Comparison of ENCODE assay signal across 1 cellular context in genomic region chr2:99485411-99485810, GRCh38.
TF ChIP-seq lines count a peak whose summit lies in the region.

No MANE protein-coding gene starts in this region.

TF ChIP-seq in K562, 482 proteins besides CTCF, POLR2A, EP300 and RAD21:
- no peak for TF ChIP-seq PHF21A (IDR thresholded peaks at IDR 0.05; ENCODE audit: borderline replicate concordance, low read depth)
- TF ChIP-seq TCF7L2 (IDR thresholded peaks at IDR 0.05; ENCODE audit: low read depth, low read length), result peak; percentile 58; the same call in 1 of the 2 replicates
- TF ChIP-seq ZC3H4 (CRISPR knock-in tag; IDR thresholded peaks at IDR 0.05; ENCODE audit: borderline replicate concordance), result no peak
- 0 out of 2 replicates have a peak, but pooled peaks have one; percentile 21 for TF ChIP-seq DPF2 (IDR thresholded peaks at IDR 0.05)
- no peak for TF ChIP-seq PCBP1 (IDR thresholded peaks at IDR 0.05; ENCODE audit: low read depth, low read length, poor library complexity, severe bottlenecking)
- peak; percentile 99 for TF ChIP-seq LEF1 (IDR thresholded peaks at IDR 0.05)
- TF ChIP-seq, protein P1, sequence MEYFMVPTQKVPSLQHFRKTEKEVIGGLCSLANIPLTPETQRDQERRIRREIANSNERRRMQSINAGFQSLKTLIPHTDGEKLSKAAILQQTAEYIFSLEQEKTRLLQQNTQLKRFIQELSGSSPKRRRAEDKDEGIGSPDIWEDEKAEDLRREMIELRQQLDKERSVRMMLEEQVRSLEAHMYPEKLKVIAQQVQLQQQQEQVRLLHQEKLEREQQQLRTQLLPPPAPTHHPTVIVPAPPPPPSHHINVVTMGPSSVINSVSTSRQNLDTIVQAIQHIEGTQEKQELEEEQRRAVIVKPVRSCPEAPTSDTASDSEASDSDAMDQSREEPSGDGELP (CRISPR knock-in tag; IDR thresholded peaks at IDR 0.05; ENCODE audit: borderline replicate concordance), result peak; percentile 27; the same call in 1 of the 2 replicates
- no peak for TF ChIP-seq ZNF785 (CRISPR knock-in tag; IDR thresholded peaks at IDR 0.05)
- no peak for TF ChIP-seq ZNF140 (CRISPR knock-in tag; IDR thresholded peaks at IDR 0.05)
- TF ChIP-seq EGR1 (conservative IDR thresholded peaks at IDR 0.05), result peak; percentile 65
- peak; percentile 89 for TF ChIP-seq SMARCB1 (IDR thresholded peaks at IDR 0.05; ENCODE audit: insufficient read length, low read depth)
- TF ChIP-seq ZBED1 (IDR thresholded peaks at IDR 0.05), result no peak
- no peak for TF ChIP-seq NRF1 (conservative IDR thresholded peaks at IDR 0.05 in 1 of 2, IDR thresholded peaks at IDR 0.05 in 1 of 2)
- 0 out of 4 replicates have a peak, but pooled peaks of 1 of the 2 experiments have one; percentile 19 for TF ChIP-seq RCOR1 (IDR thresholded peaks at IDR 0.05; ENCODE audit: borderline replicate concordance in 1 of 2, low read depth in 2 of 2, low read length in 2 of 2)
- TF ChIP-seq MEIS2 (IDR thresholded peaks at IDR 0.05; ENCODE audit: partially characterized antibody), result peak; percentile 66
- TF ChIP-seq TCF7 (IDR thresholded peaks at IDR 0.05; ENCODE audit: borderline replicate concordance), result peak; percentile 98
- no peak for TF ChIP-seq ARNT (IDR thresholded peaks at IDR 0.05)
- TF ChIP-seq, protein P2, sequence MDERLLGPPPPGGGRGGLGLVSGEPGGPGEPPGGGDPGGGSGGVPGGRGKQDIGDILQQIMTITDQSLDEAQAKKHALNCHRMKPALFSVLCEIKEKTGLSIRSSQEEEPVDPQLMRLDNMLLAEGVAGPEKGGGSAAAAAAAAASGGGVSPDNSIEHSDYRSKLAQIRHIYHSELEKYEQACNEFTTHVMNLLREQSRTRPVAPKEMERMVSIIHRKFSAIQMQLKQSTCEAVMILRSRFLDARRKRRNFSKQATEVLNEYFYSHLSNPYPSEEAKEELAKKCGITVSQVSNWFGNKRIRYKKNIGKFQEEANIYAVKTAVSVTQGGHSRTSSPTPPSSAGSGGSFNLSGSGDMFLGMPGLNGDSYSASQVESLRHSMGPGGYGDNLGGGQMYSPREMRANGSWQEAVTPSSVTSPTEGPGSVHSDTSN (CRISPR knock-in tag; IDR thresholded peaks at IDR 0.05; ENCODE audit: low read depth), result no peak
- TF ChIP-seq, protein P2 (tag; conservative IDR thresholded peaks at IDR 0.05; ENCODE audit: low read depth), result peak; percentile 41
